In genomic region chr13:93290503-93290902, GRCh38 we compare ENCODE assay signal across 22 cellular contexts.
DNase-seq lines count a peak whose midpoint lies in the region; FAIRE-seq and TF ChIP-seq lines count a peak whose summit lies in the region.
"Had no signal": no experiment of that assay in that cellular context is flagged by ENCODE, and none has a peak within 500 bp of the region (broad histone marks: within the 10 kb centered on the region; RNA-seq: fewer than 3 reads in every experiment).

No MANE protein-coding gene starts in this region.

- TF ChIP-seq CTCF in fibroblast of villous mesenchyme (IDR thresholded peaks at IDR 0.05; ENCODE audit: insufficient read depth, low read depth, low read length) (peak; percentile 2), ovary (IDR thresholded peaks at IDR 0.05) (no peak), colonic mucosa (IDR thresholded peaks at IDR 0.05) (no peak)

- peak; percentile 80 for FAIRE-seq in H54 (lab: Jason Lieb, UNC)
- no peak for FAIRE-seq in HTR-8/SVneo (lab: Jason Lieb, UNC)

- peak; percentile 19 for DNase-seq in NCI-H146 (lab: John Stamatoyannopoulos, UW)
- no peak for DNase-seq in NCI-H146 treated with DMSO at 0.1 percent for 48 hours (lab: John Stamatoyannopoulos, UW; ENCODE audit: unreplicated experiment)
- no peak for DNase-seq in H54 (ENCODE audit: insufficient read length, low spot score)
- peak; percentile 53 for DNase-seq in adipocyte (ENCODE audit: low read depth)
- peak; percentile 65 for DNase-seq in fibroblast of villous mesenchyme (ENCODE audit: low read depth)
- no peak for DNase-seq in HTR-8/SVneo (ENCODE audit: insufficient read length, low spot score)
- DNase-seq in ovary: no peak
- DNase-seq in colonic mucosa: no peak
- DNase-seq: 8988T; activated CD4-positive, alpha-beta memory T cell treated with anti-CD3 and anti-CD28 coated beads, Interleukin-2, amount 10 ng/mL, durations not matched to agents 7 days and 5 days; amygdala; cerebellar nuclear complex; endodermal cell; GOT3; hypothalamus; natural killer cell; NCI-H1105 treated with DMSO at 0.1 percent for 48 hours; NCI-H524 treated with DMSO at 0.1 percent for 48 hours; SHP77 treated with DMSO at 0.1 percent for 48 hours; T-helper 17 cell; upper lobe of left lung had no signal

- H3K9me3 ChIP-seq in adipocyte (ENCODE audit: control insufficient read depth, low read length) (no peaks in the 10 kb centered on the region), ovary (no peaks in the 10 kb centered on the region), colonic mucosa (no peaks in the 10 kb centered on the region)
- H3K9me3 ChIP-seq: BLaER1, upper lobe of left lung had no signal

- TF ChIP-seq EP300 in ovary (IDR thresholded peaks at IDR 0.05): no peak

- H3K27me3 ChIP-seq in adipocyte (replicated peaks; ENCODE audit: control insufficient read depth, insufficient read depth, low read length) (no peaks in the 10 kb centered on the region), ovary (no peaks in the 10 kb centered on the region), colonic mucosa (no peaks in the 10 kb centered on the region)
- H3K27me3 ChIP-seq: BLaER1, upper lobe of left lung had no signal

- peaks cover 7% of the 10 kb centered on the region for H3K4me1 ChIP-seq in adipocyte (ENCODE audit: control insufficient read depth, insufficient read depth, low read length)
- H3K4me1 ChIP-seq in ovary (ENCODE audit: insufficient read depth): peaks cover 2% of the 10 kb centered on the region
- no peaks in the 10 kb centered on the region for H3K4me1 ChIP-seq in colonic mucosa
- H3K4me1 ChIP-seq: BLaER1, upper lobe of left lung had no signal

- no peak overlapping the region for H3K9ac ChIP-seq in adipocyte (ENCODE audit: low read length)
- H3K9ac ChIP-seq in colonic mucosa (ENCODE audit: low read depth in 2 of 2, low read length in 2 of 2): no peak overlapping the region
- H3K9ac ChIP-seq: BLaER1 had no signal

- H3K27ac ChIP-seq in ovary (no peak overlapping the region), colonic mucosa (no peak overlapping the region)
- H3K27ac ChIP-seq: BLaER1, upper lobe of left lung had no signal

- H3K4me3 ChIP-seq in adipocyte (ENCODE audit: low read length) (no peak overlapping the region), fibroblast of villous mesenchyme (ENCODE audit: low read depth, low read length) (no peak overlapping the region), ovary (no peak overlapping the region), colonic mucosa (no peak overlapping the region)
- H3K4me3 ChIP-seq: BLaER1, upper lobe of left lung had no signal

- intact Hi-C loops in ovary (cut with DNase I) (no loop called here), colonic mucosa (cut with DNase I) (no loop called here)

- no peak for TF ChIP-seq POLR2A in H54 (IDR thresholded peaks at IDR 0.05; ENCODE audit: low read depth, low read length)
- TF ChIP-seq POLR2A in ovary (IDR thresholded peaks at IDR 0.05): no peak

- H3K36me3 ChIP-seq in adipocyte (ENCODE audit: control insufficient read depth, insufficient read depth, low read length, severe bottlenecking) (no peaks in the 10 kb centered on the region), ovary (no peaks in the 10 kb centered on the region), colonic mucosa (no peaks in the 10 kb centered on the region)
- H3K36me3 ChIP-seq: BLaER1, upper lobe of left lung had no signal

Comparison
In these comparisons a context has a peak if more than half of its experiments do, and no peak if none do; other contexts are left out.
1. DNase-seq: peak in NCI-H146 (single experiment), adipocyte (single experiment) and fibroblast of villous mesenchyme (single experiment); none in NCI-H146 treated with DMSO at 0.1 percent for 48 hours (single experiment), H54 (single experiment), HTR-8/SVneo (single experiment), ovary (0 of 5) and colonic mucosa (single experiment).